In genomic region chr3:139182143-139182542, GRCh38 we compare ENCODE assay signal across 2 cellular contexts.
"Had no signal": no experiment of that assay in that cellular context is flagged by ENCODE, and none has a peak within 500 bp of the region (broad histone marks: within the 10 kb centered on the region; RNA-seq: fewer than 3 reads in every experiment).

No MANE protein-coding gene starts in this region.

- DNase-seq: IMR-90, KBM-7 had no signal
